16 cellular contexts compared by ENCODE assay signal in the genomic region with DNA sequence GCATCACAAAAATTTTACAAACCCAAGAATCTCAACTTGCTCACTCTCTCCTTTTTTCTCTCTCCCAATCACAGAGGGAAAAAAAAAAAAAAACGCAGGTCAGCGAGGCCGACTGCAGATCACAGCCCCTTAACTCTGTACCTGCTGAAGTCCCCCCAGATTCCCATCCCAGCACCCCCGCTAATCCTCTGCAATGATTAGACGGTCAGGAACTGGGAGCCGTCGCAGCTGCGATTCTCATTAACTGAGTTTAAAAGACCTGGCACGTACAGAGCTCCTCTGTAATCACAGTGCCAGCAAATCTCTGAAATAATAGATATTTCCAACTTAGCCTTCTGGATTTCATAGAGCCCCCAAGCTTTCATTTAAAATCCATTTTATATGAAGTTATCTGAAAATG.
"Had no signal": no experiment of that assay in that cellular context is flagged by ENCODE, and none has a peak within 500 bp of the region (broad histone marks: within the 10 kb centered on the region; RNA-seq: fewer than 3 reads in every experiment).

No MANE protein-coding gene starts in this region.

- H3K36me3 ChIP-seq: esophagus squamous epithelium, gastroesophageal sphincter, left ventricle myocardium inferior, neutrophil, transverse colon had no signal

- H3K4me3 ChIP-seq: esophagus squamous epithelium, gastroesophageal sphincter, left ventricle myocardium inferior, lung, transverse colon had no signal

- ATAC-seq: gastroesophageal sphincter, left cardiac atrium had no signal

- H3K27ac ChIP-seq: esophagus squamous epithelium, gastroesophageal sphincter, left ventricle myocardium inferior, neutrophil, transverse colon had no signal

- H3K27me3 ChIP-seq: transverse colon had no signal

- H3K4me1 ChIP-seq: left ventricle myocardium inferior, transverse colon had no signal

- H3K9me3 ChIP-seq: esophagus squamous epithelium, neutrophil, transverse colon had no signal

- DNase-seq: cerebellar nuclear complex; dermis blood vessel endothelial cell; esophagus squamous epithelium; foreskin fibroblast; glutamatergic neuron; left cardiac atrium; left ventricle myocardium inferior; mesenchymal stem cell; naive B cell; small intestine; stimulated activated CD4-positive, alpha-beta T cell treated with anti-CD3 and anti-CD28 coated beads, Interleukin-12 subunit alpha, Interleukin-12 subunit beta, amount 100 ng/mL, for 4 hours; stimulated activated naive CD4-positive, alpha-beta T cell treated with Interleukin-2 at 50 U/mL for 16 hours; transverse colon had no signal
